Comparison of ENCODE assay signal across 15 cellular contexts in genomic region chr3:102114264-102114979, GRCh38.
A peak's percentile ranks its signal among the peaks of the same experiment; 100 is the strongest.
DNase-seq lines count a peak whose midpoint lies in the region; ATAC-seq and TF ChIP-seq lines count a peak whose summit lies in the region.
"Had no signal": no experiment of that assay in that cellular context is flagged by ENCODE, and none has a peak within 500 bp of the region (broad histone marks: within the 10 kb centered on the region; RNA-seq: fewer than 3 reads in every experiment).

No MANE protein-coding gene starts in this region.

- intact Hi-C loops in Right ventricle myocardium superior (cut with DNase I) (no loop called here), left colon (cut with DNase I, micrococcal nuclease) (no loop called here)

- CTCF ChIA-PET in SK-N-SH (lab: Yijun Ruan, JAX), result no interaction called here

- no peak for TF ChIP-seq CTCF in right atrium auricular region (IDR thresholded peaks at IDR 0.05)
- no peak for TF ChIP-seq CTCF in mesothelial cell of epicardium (IDR thresholded peaks at IDR 0.05; ENCODE audit: unreplicated experiment)
- no peak for TF ChIP-seq CTCF in SK-N-SH (IDR thresholded peaks at IDR 0.05)

- H3F3A ChIP-seq in SK-N-SH (replicated peaks; ENCODE audit: insufficient read depth), result no peaks in the 10 kb centered on the region

- no peaks in the 10 kb centered on the region for H3K4me1 ChIP-seq in right atrium auricular region
- no peaks in the 10 kb centered on the region for H3K4me1 ChIP-seq in thymus (ENCODE audit: control insufficient read depth, insufficient read depth, low read length)
- H3K4me1 ChIP-seq in SK-N-SH (ENCODE audit: control insufficient read depth in 1 of 2, insufficient read depth in 2 of 2, low read depth in 1 of 2, low read length in 1 of 2), result no peaks in the 10 kb centered on the region

- H3K9me3 ChIP-seq in right atrium auricular region (no peaks in the 10 kb centered on the region), thymus (ENCODE audit: control insufficient read depth) (no peaks in the 10 kb centered on the region), SK-N-SH (no peaks in the 10 kb centered on the region)

- H4K20me1 ChIP-seq in SK-N-SH (ENCODE audit: insufficient read depth), result no peaks in the 10 kb centered on the region

- no peaks in the 10 kb centered on the region for H3K9me2 ChIP-seq in SK-N-SH

- no peak overlapping the region for H3K4me2 ChIP-seq in SK-N-SH

- H3K4me1 Mint-ChIP-seq in activated T-cell treated with anti-CD3 and anti-CD28 coated beads, Interleukin-2, amount 50 U/mL, for 72 hours (ENCODE audit: low read depth), result peaks cover 48% of the 10 kb centered on the region
- peaks cover 28% of the 10 kb centered on the region for H3K4me1 Mint-ChIP-seq in mesothelial cell of epicardium

- no peak for TF ChIP-seq EP300 in SK-N-SH (IDR thresholded peaks at IDR 0.05; ENCODE audit: borderline replicate concordance in 1 of 2, low read depth in 1 of 2, low read length in 1 of 2)

- H3K4me3 ChIP-seq in right atrium auricular region (no peak overlapping the region), thymus (ENCODE audit: low read length) (no peak overlapping the region), SK-N-SH (ENCODE audit: low read depth in 2 of 2, low read length in 1 of 2) (no peak overlapping the region)
- H3K4me3 ChIP-seq: skin epidermis had no signal

- ATAC-seq in Right ventricle myocardium superior (ENCODE audit: poor library complexity) (peak; percentile 36), left colon (no peak), GM18498 (IDR thresholded peaks at IDR 0.05; ENCODE audit: unreplicated experiment) (no peak)
- ATAC-seq in activated T-cell treated with anti-CD3 and anti-CD28 coated beads, Interleukin-2, amount 50 U/mL, for 72 hours (replicated peaks in 1 of 2), result peak; percentile 96 to 98

- no peak overlapping the region for H2AFZ ChIP-seq in SK-N-SH (ENCODE audit: low read depth)

- H3K36me3 Mint-ChIP-seq in activated T-cell treated with anti-CD3 and anti-CD28 coated beads, Interleukin-2, amount 50 U/mL, for 72 hours (ENCODE audit: insufficient read depth in 2 of 2), result peaks cover 11 to 16% of the 10 kb centered on the region in 2 donors
- H3K36me3 Mint-ChIP-seq in mesothelial cell of epicardium, result peaks cover 8% of the 10 kb centered on the region

- H3K9me3 Mint-ChIP-seq in activated T-cell treated with anti-CD3 and anti-CD28 coated beads, Interleukin-2, amount 50 U/mL, for 72 hours, result peaks cover 3 to 4% of the 10 kb centered on the region in 2 donors
- H3K9me3 Mint-ChIP-seq in mesothelial cell of epicardium, result peaks cover 26% of the 10 kb centered on the region

- H3K27ac Mint-ChIP-seq in activated T-cell treated with anti-CD3 and anti-CD28 coated beads, Interleukin-2, amount 50 U/mL, for 72 hours, result peak overlapping the region; percentile 74
- peak overlapping the region; percentile 92 for H3K27ac Mint-ChIP-seq in mesothelial cell of epicardium

- no peaks in the 10 kb centered on the region for H3K36me3 ChIP-seq in right atrium auricular region
- H3K36me3 ChIP-seq in thymus (ENCODE audit: control insufficient read depth, insufficient read depth), result no peaks in the 10 kb centered on the region
- H3K36me3 ChIP-seq in SK-N-SH (replicated peaks in 1 of 2; ENCODE audit: control insufficient read depth in 1 of 2, insufficient read depth in 2 of 2, low read length in 1 of 2), result no peaks in the 10 kb centered on the region
- H3K36me3 ChIP-seq: WERI-Rb-1 had no signal

- whole genome bisulfite sequencing in thymus, result 26% methylated on average over 7 of the region's 7 CpGs
- 97% methylated on average over 7 of the region's 7 CpGs for WGBS in SK-N-SH (ENCODE audit: low lambda C conversion rate)

- H3K27me3 Mint-ChIP-seq in activated T-cell treated with anti-CD3 and anti-CD28 coated beads, Interleukin-2, amount 50 U/mL, for 72 hours (ENCODE audit: low read depth), result no peaks in the 10 kb centered on the region
- no peaks in the 10 kb centered on the region for H3K27me3 Mint-ChIP-seq in mesothelial cell of epicardium (ENCODE audit: low read depth)

- DNase-seq in Right ventricle myocardium superior (no peak), right atrium auricular region (ENCODE audit: low spot score) (no peak), mesothelial cell of epicardium (ENCODE audit: low spot score in 2 of 2, unreplicated experiment in 2 of 2) (no peak), left colon (no peak), SK-N-SH (no peak)
- DNase-seq in activated T-cell treated with anti-CD3 and anti-CD28 coated beads, Interleukin-2, amount 50 U/mL, for 72 hours, result peak; percentile 52 to 60
- DNase-seq: erythroblast, NCI-H446, SHP77, substantia nigra, WERI-Rb-1 had no signal

- H3K9ac ChIP-seq in SK-N-SH, result no peak overlapping the region

- POLR2A ChIA-PET in SK-N-SH (lab: Yijun Ruan, JAX), result no interaction called here

- no peak for TF ChIP-seq RAD21 in SK-N-SH (IDR thresholded peaks at IDR 0.05; ENCODE audit: low read length)

- peak overlapping the region; percentile 45 to 67 for H3K4me3 Mint-ChIP-seq in activated T-cell treated with anti-CD3 and anti-CD28 coated beads, Interleukin-2, amount 50 U/mL, for 72 hours
- no peak overlapping the region for H3K4me3 Mint-ChIP-seq in mesothelial cell of epicardium

- no peaks in the 10 kb centered on the region for H3K79me2 ChIP-seq in SK-N-SH (ENCODE audit: insufficient read depth)

- H3K27me3 ChIP-seq in right atrium auricular region, result no peaks in the 10 kb centered on the region
- H3K27me3 ChIP-seq in thymus (ENCODE audit: control insufficient read depth, insufficient read depth), result no peaks in the 10 kb centered on the region
- no peaks in the 10 kb centered on the region for H3K27me3 ChIP-seq in SK-N-SH (ENCODE audit: insufficient read depth)

- H3K27ac ChIP-seq in right atrium auricular region, result no peak overlapping the region
- peak overlapping the region; percentile 33 for H3K27ac ChIP-seq in thymus (ENCODE audit: low read depth)
- no peak overlapping the region for H3K27ac ChIP-seq in SK-N-SH (ENCODE audit: low read depth in 2 of 2, low read length in 1 of 2)
- H3K27ac ChIP-seq: HL-60, skin epidermis, WERI-Rb-1 had no signal

TF ChIP-seq in SK-N-SH, 30 proteins besides CTCF, POLR2A, EP300 and RAD21:
- TF ChIP-seq TEAD4 (IDR thresholded peaks at IDR 0.05; ENCODE audit: borderline replicate concordance, insufficient read depth) (no peak), FOXJ3 (CRISPR knock-in tag; IDR thresholded peaks at IDR 0.05) (no peak), IRF3 (IDR thresholded peaks at IDR 0.05; ENCODE audit: low read depth, low read length) (no peak)
- TF ChIP-seq, protein P1, sequence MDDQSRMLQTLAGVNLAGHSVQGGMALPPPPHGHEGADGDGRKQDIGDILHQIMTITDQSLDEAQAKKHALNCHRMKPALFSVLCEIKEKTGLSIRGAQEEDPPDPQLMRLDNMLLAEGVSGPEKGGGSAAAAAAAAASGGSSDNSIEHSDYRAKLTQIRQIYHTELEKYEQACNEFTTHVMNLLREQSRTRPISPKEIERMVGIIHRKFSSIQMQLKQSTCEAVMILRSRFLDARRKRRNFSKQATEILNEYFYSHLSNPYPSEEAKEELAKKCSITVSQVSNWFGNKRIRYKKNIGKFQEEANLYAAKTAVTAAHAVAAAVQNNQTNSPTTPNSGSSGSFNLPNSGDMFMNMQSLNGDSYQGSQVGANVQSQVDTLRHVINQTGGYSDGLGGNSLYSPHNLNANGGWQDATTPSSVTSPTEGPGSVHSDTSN (IDR thresholded peaks at IDR 0.05), result no peak

Comparison
In these comparisons a context has a peak if more than half of its experiments do, and no peak if none do; other contexts are left out.
1. ATAC-seq: peak in Right ventricle myocardium superior (single experiment) and activated T-cell treated with anti-CD3 and anti-CD28 coated beads, Interleukin-2, amount 50 U/mL, for 72 hours (2 of 2); none in left colon (single experiment) and GM18498 (single experiment).
2. DNase-seq: peak in activated T-cell treated with anti-CD3 and anti-CD28 coated beads, Interleukin-2, amount 50 U/mL, for 72 hours (2 of 2); none in Right ventricle myocardium superior (single experiment), right atrium auricular region (single experiment), mesothelial cell of epicardium (0 of 2), left colon (0 of 2) and SK-N-SH (single experiment).